ENCODE assay signal across 8 cellular contexts in genomic region chr2:39128919-39129391, GRCh38. TPM values are rescaled to one million over a fixed set of nuclear protein-coding genes. Genes with fewer than 3 reads are reported as not detected.
DNase-seq lines count a peak whose midpoint lies in the region; ATAC-seq and TF ChIP-seq lines count a peak whose summit lies in the region.

No MANE protein-coding gene starts in this region.

- WGBS in hepatocyte (ENCODE audit: low lambda C conversion rate, missing lambda C conversion rate) = 90% methylated on average over 1 of the region's 1 CpG

- peak; percentile 89 for DNase-seq in activated CD8-positive, alpha-beta memory T cell treated with anti-CD3 and anti-CD28 coated beads, Interleukin-2, amount 10 ng/mL, durations not matched to agents 7 days and 5 days
- DNase-seq in naive B cell = peak; percentile 73
- no peak for DNase-seq in PC-9
- no peak for DNase-seq in cardiac septum (ENCODE audit: low spot score)
- no peak for DNase-seq in progenitor cell of endocrine pancreas (ENCODE audit: low spot score, unreplicated experiment)
- no peak for DNase-seq in hepatocyte (ENCODE audit: low spot score)

- H3K9me2 ChIP-seq in PC-9 (ENCODE audit: insufficient read depth) (no peaks in the 10 kb centered on the region; the same call in 1 of the 2 replicates), hepatocyte (replicated peaks; ENCODE audit: insufficient read depth) (no peaks in the 10 kb centered on the region)

- TF ChIP-seq CTCF in PC-9 (conservative IDR thresholded peaks at IDR 0.05) (no peak), progenitor cell of endocrine pancreas (IDR thresholded peaks at IDR 0.05; ENCODE audit: unreplicated experiment) (no peak), hepatocyte (IDR thresholded peaks at IDR 0.05; ENCODE audit: poor library complexity) (no peak)

- H3K36me3 Mint-ChIP-seq in activated CD8-positive, alpha-beta memory T cell treated with anti-CD3 and anti-CD28 coated beads, Interleukin-2, amount 10 ng/mL, durations not matched to agents 7 days and 5 days = peaks cover 8% of the 10 kb centered on the region
- H3K36me3 Mint-ChIP-seq in naive B cell (no peaks in the 10 kb centered on the region), progenitor cell of endocrine pancreas (ENCODE audit: insufficient read depth) (no peaks in the 10 kb centered on the region)

- peak overlapping the region; percentile 87 for H3K27ac Mint-ChIP-seq in activated CD8-positive, alpha-beta memory T cell treated with anti-CD3 and anti-CD28 coated beads, Interleukin-2, amount 10 ng/mL, durations not matched to agents 7 days and 5 days
- H3K27ac Mint-ChIP-seq in naive B cell (peak overlapping the region; percentile 13 to 94 (median 88)), progenitor cell of endocrine pancreas (no peak overlapping the region)

- CTCF ChIA-PET in activated CD8-positive, alpha-beta memory T cell treated with anti-CD3 and anti-CD28 coated beads, Interleukin-2, amount 10 ng/mL, durations not matched to agents 7 days and 5 days (lab: Charles Lee) = interaction anchor here (0.7 to 8.6 kb wide), 9 partner anchors 8 to 98 kb away, joined by 3 to 121 read pairs (median 4); partner anchors contain the start of gene SOS1
- CTCF ChIA-PET in PC-9 (lab: Charles Lee) = no interaction called here

- H3K27ac ChIP-seq in PC-9 (no peak overlapping the region), hepatocyte (no peak overlapping the region)

- H3K4me3 Mint-ChIP-seq in activated CD8-positive, alpha-beta memory T cell treated with anti-CD3 and anti-CD28 coated beads, Interleukin-2, amount 10 ng/mL, durations not matched to agents 7 days and 5 days = peak overlapping the region; percentile 34
- H3K4me3 Mint-ChIP-seq in naive B cell (peak overlapping the region in 7 of 8 donors; percentile 29 to 88 (median 55)), progenitor cell of endocrine pancreas (ENCODE audit: low read depth) (no peak overlapping the region)

- POLR2A ChIA-PET in PC-9 (lab: Charles Lee; ENCODE audit: unreplicated experiment) = no interaction called here

- H3K27me3 ChIP-seq in PC-9 (ENCODE audit: insufficient read depth, low read depth) (no peaks in the 10 kb centered on the region), hepatocyte (no peaks in the 10 kb centered on the region)

- no peak overlapping the region for H3K4me2 ChIP-seq in PC-9
- no peak overlapping the region for H3K4me2 ChIP-seq in hepatocyte

- H3K9me3 Mint-ChIP-seq in activated CD8-positive, alpha-beta memory T cell treated with anti-CD3 and anti-CD28 coated beads, Interleukin-2, amount 10 ng/mL, durations not matched to agents 7 days and 5 days (ENCODE audit: low read depth) = no peaks in the 10 kb centered on the region
- H3K9me3 Mint-ChIP-seq in naive B cell (no peaks in the 10 kb centered on the region), progenitor cell of endocrine pancreas (ENCODE audit: low read depth) (no peaks in the 10 kb centered on the region)

- H2AFZ ChIP-seq in PC-9 = no peak overlapping the region
- H2AFZ ChIP-seq in hepatocyte = no peak overlapping the region

- H3K36me3 ChIP-seq in PC-9 (ENCODE audit: low read depth) = no peaks in the 10 kb centered on the region
- H3K36me3 ChIP-seq in hepatocyte (replicated peaks; ENCODE audit: insufficient read depth, low read depth) = no peaks in the 10 kb centered on the region

- H3K9me3 ChIP-seq in PC-9 (ENCODE audit: insufficient read depth, low read depth) (no peaks in the 10 kb centered on the region), hepatocyte (ENCODE audit: low read depth) (no peaks in the 10 kb centered on the region)

- intact Hi-C loops in PC-9 (cut with micrococcal nuclease; ENCODE audit: unreplicated experiment) (no loop called here), cardiac septum (cut with DNase I) (no loop called here)

- peaks cover 2% of the 10 kb centered on the region for H3K27me3 Mint-ChIP-seq in activated CD8-positive, alpha-beta memory T cell treated with anti-CD3 and anti-CD28 coated beads, Interleukin-2, amount 10 ng/mL, durations not matched to agents 7 days and 5 days
- no peaks in the 10 kb centered on the region for H3K27me3 Mint-ChIP-seq in naive B cell
- H3K27me3 Mint-ChIP-seq in progenitor cell of endocrine pancreas = no peaks in the 10 kb centered on the region

- ATAC-seq in GM19463 (IDR thresholded peaks at IDR 0.05; ENCODE audit: unreplicated experiment) (peak; percentile 43), HG03442 (IDR thresholded peaks at IDR 0.05; ENCODE audit: unreplicated experiment) (peak; percentile 44), naive B cell (ENCODE audit: low read depth in 2 of 2) (peak; percentile 37 to 47)
- peak; percentile 24 for ATAC-seq in activated CD8-positive, alpha-beta memory T cell treated with anti-CD3 and anti-CD28 coated beads, Interleukin-2, amount 10 ng/mL, durations not matched to agents 7 days and 5 days

- H3K79me2 ChIP-seq in PC-9 (ENCODE audit: low read depth) (no peaks in the 10 kb centered on the region), hepatocyte (no peaks in the 10 kb centered on the region)

- H3K4me3 ChIP-seq in PC-9 = no peak overlapping the region
- no peak overlapping the region for H3K4me3 ChIP-seq in hepatocyte

- H3K4me1 ChIP-seq in PC-9 (replicated peaks; ENCODE audit: insufficient read depth) (peaks cover 7% of the 10 kb centered on the region), hepatocyte (ENCODE audit: insufficient read depth) (peaks cover 5% of the 10 kb centered on the region)

- H3F3A ChIP-seq in PC-9 (ENCODE audit: insufficient read depth, low read depth) = peaks cover 11% of the 10 kb centered on the region

- BruUV-seq in PC-9 (replicated peaks; lab: Mats Ljungman, UMichigan) = no TSS peak

- no peaks in the 10 kb centered on the region for H4K20me1 ChIP-seq in PC-9 (ENCODE audit: insufficient read depth)
- no peaks in the 10 kb centered on the region for H4K20me1 ChIP-seq in hepatocyte (ENCODE audit: insufficient read depth, poor library complexity, severe bottlenecking)

- peaks cover 61% of the 10 kb centered on the region for H3K4me1 Mint-ChIP-seq in activated CD8-positive, alpha-beta memory T cell treated with anti-CD3 and anti-CD28 coated beads, Interleukin-2, amount 10 ng/mL, durations not matched to agents 7 days and 5 days
- peaks cover 30 to 50% (median 39%) of the 10 kb centered on the region in 3 donors for H3K4me1 Mint-ChIP-seq in naive B cell
- peaks cover 6% of the 10 kb centered on the region for H3K4me1 Mint-ChIP-seq in progenitor cell of endocrine pancreas (ENCODE audit: low read depth)

RNA-seq across cellular contexts. Expression of gene SOS1, which starts 8.1 kb away (rescaled TPM):
- 100 to 1,000 TPM; 134 to 186 TPM for total RNA-seq in activated CD8-positive, alpha-beta memory T cell treated with anti-CD3 and anti-CD28 coated beads, Interleukin-2, amount 10 ng/mL, durations not matched to agents 7 days and 5 days
- polyA plus RNA-seq in naive B cell (ENCODE audit: low read depth in 6 of 6) (10 to 100 TPM in 5 of 6 donors, 1 to 10 TPM in 1; 6.5 to 21.8 (median 11.5) TPM), hepatocyte (11.9 and 14.4 TPM in 2 replicates)
- total RNA-seq in PC-9 (2021) (19.2 and 34.7 TPM in 2 replicates), cardiac septum (27.3 TPM), progenitor cell of endocrine pancreas (68.3 and 77.0 TPM in 2 replicates), hepatocyte (34.6 and 48.4 TPM in 2 replicates)

Comparison
In these comparisons a context has a peak if more than half of its experiments do, and no peak if none do; other contexts are left out.
1. DNase-seq: peak in activated CD8-positive, alpha-beta memory T cell treated with anti-CD3 and anti-CD28 coated beads, Interleukin-2, amount 10 ng/mL, durations not matched to agents 7 days and 5 days (single experiment) and naive B cell (single experiment); none in PC-9 (0 of 2), cardiac septum (single experiment), progenitor cell of endocrine pancreas (single experiment) and hepatocyte (single experiment).
2. Peak in every context shown above with its lines, with median percentiles within 50 percentile points of each other: ATAC-seq.